Comparison of ENCODE assay signal across 8 cellular contexts in the genomic region with DNA sequence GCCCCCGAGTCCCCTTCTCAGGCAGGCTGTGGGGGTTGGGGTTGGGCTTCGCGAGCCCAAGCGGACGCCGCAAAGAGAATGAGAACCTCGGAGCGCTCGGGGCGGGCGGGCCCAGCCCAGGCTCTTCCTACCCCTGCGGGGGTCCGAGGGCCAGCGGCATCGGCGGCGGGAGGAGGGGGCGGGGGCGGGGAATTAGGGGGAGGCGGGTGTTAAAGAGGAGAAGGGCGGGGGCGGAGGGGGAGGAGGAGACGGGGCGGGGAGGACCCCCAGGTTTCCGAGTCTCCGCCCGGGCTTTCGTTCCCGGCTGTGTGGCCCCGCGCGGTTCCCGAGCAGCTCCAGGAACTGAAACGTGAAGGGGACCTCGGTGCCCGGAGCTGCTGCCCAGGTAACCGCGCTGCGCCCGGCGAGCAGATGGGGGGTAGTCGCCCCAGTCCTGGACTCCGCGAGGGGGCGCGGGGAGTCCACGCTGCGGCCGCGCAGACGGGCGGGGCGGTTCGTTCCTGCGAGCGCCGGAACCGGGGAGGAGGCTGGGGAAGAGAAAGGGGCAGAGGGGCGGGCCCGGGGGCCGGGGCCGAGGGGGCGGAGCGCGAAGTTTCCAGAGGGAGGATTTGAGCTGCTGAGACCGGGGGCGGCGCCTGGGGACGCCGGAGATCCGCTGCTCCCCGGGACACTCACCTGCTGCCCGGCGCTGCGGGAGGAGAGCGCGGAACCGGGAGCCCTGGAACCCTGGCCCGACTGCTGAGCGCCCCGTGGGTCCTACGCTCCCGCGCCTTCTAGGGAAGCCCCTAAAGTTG. TPM values are rescaled to one million over a fixed set of nuclear protein-coding genes. Genes with fewer than 3 reads are reported as not detected.
A peak's percentile ranks its signal among the peaks of the same experiment; 100 is the strongest.
DNase-seq lines count a peak whose midpoint lies in the region; ATAC-seq, FAIRE-seq and TF ChIP-seq lines count a peak whose summit lies in the region.
"Had no signal": no experiment of that assay in that cellular context is flagged by ENCODE, and none has a peak within 500 bp of the region (broad histone marks: within the 10 kb centered on the region; RNA-seq: fewer than 3 reads in every experiment).

No MANE protein-coding gene starts in this region.

- no peak for TF ChIP-seq POLR2A in HCT116 (IDR thresholded peaks at IDR 0.05; ENCODE audit: borderline replicate concordance, extremely low read depth, insufficient read depth, insufficient read length)

- ATAC-seq in HCT116: peak; percentile 88
- ATAC-seq in HG02588 (IDR thresholded peaks at IDR 0.05; ENCODE audit: unreplicated experiment): no peak

- CTCF ChIA-PET in HCT116 (lab: Charles Lee): no interaction called here

- no peaks in the 10 kb centered on the region for H3K9me1 ChIP-seq in keratinocyte (ENCODE audit: control insufficient read depth, extremely low read depth, insufficient read depth, low read length)

- H3K9me2 ChIP-seq in HCT116 (ENCODE audit: insufficient read depth) (no peaks in the 10 kb centered on the region), MM.1S (replicated peaks; ENCODE audit: insufficient read depth, low read length) (no peaks in the 10 kb centered on the region)

- H3K9me3 ChIP-seq in HCT116 (ENCODE audit: control insufficient read depth in 1 of 2, insufficient read depth in 1 of 2, low read depth in 1 of 2, low read length in 2 of 2) (no peaks in the 10 kb centered on the region), keratinocyte (ENCODE audit: control insufficient read depth, low read depth, low read length) (no peaks in the 10 kb centered on the region), MM.1S (replicated peaks; ENCODE audit: insufficient read depth, low read length) (no peaks in the 10 kb centered on the region)

- H3F3A ChIP-seq in MM.1S (ENCODE audit: insufficient read depth, low read length): no peaks in the 10 kb centered on the region

- in situ Hi-C loops in astrocyte of the cerebellum (cut with HindIII; ENCODE audit: low sequenced_read_pairs): no loop called here

- H3K4me2 ChIP-seq in HCT116 (ENCODE audit: low read length) (peak overlapping the region; percentile 62), keratinocyte (ENCODE audit: control insufficient read depth, extremely low read depth, insufficient read depth, low read depth, low read length) (peak overlapping the region; percentile 60), MM.1S (ENCODE audit: low read depth, low read length) (no peak overlapping the region)

- dilution Hi-C loops in keratinocyte (cut with MboI; ENCODE audit: extremely low pct_ligation_motif_present, low sequenced_read_pairs): no loop called here

- H3K4me3 ChIP-seq in HCT116 (replicated peaks in 1 of 2; ENCODE audit: low read depth in 1 of 2, low read length in 2 of 2) (peak overlapping the region; percentile 25 to 42; a peak in 3 of 4 replicates), astrocyte of the cerebellum (ENCODE audit: low read depth, low read length) (peak overlapping the region; percentile 51), keratinocyte (ENCODE audit: control insufficient read depth in 2 of 3, extremely low read depth in 1 of 3, insufficient read depth in 2 of 3, low read depth in 1 of 3, low read length in 3 of 3) (peak overlapping the region; percentile 43 to 53 (median 51)), MM.1S (ENCODE audit: low read length) (no peak overlapping the region)

- H3K36me3 ChIP-seq in HCT116 (ENCODE audit: control insufficient read depth in 1 of 2, insufficient read depth in 2 of 2, low read length in 2 of 2) (no peaks in the 10 kb centered on the region), keratinocyte (ENCODE audit: control insufficient read depth in 2 of 2, extremely low read depth in 1 of 2, insufficient read depth in 2 of 2, low read length in 2 of 2) (no peaks in the 10 kb centered on the region), MM.1S (replicated peaks; ENCODE audit: insufficient read depth, low read length) (no peaks in the 10 kb centered on the region)

- no peak overlapping the region for H3K27ac ChIP-seq in HCT116 (ENCODE audit: low read depth, low read length)
- H3K27ac ChIP-seq in keratinocyte (ENCODE audit: control insufficient read depth, insufficient read depth, low read length): no peak overlapping the region
- no peak overlapping the region for H3K27ac ChIP-seq in MM.1S (ENCODE audit: low read length)

- BruUV-seq in HCT116 (replicated peaks; lab: Mats Ljungman, UMichigan): no TSS peak

- H3K4me1 ChIP-seq in HCT116 (ENCODE audit: control insufficient read depth in 1 of 2, insufficient read depth in 2 of 2, low read length in 2 of 2) (no peaks in the 10 kb centered on the region), keratinocyte (ENCODE audit: control insufficient read depth, extremely low read depth, insufficient read depth, low read length) (peaks cover 11% of the 10 kb centered on the region), MM.1S (ENCODE audit: low read length) (no peaks in the 10 kb centered on the region)

- no peak overlapping the region for H3K9ac ChIP-seq in HCT116 (ENCODE audit: low read length)
- no peak overlapping the region for H3K9ac ChIP-seq in keratinocyte (ENCODE audit: control insufficient read depth, extremely low read depth, insufficient read depth, low read length)
- no peak overlapping the region for H3K9ac ChIP-seq in MM.1S (ENCODE audit: low read length)

- POLR2A ChIA-PET in HCT116 (lab: Charles Lee): no interaction called here

- H2AFZ ChIP-seq in HCT116 (ENCODE audit: low read depth, low read length, poor library complexity, severe bottlenecking): no peak overlapping the region
- H2AFZ ChIP-seq in keratinocyte (ENCODE audit: control insufficient read depth, low read length): no peak overlapping the region
- H2AFZ ChIP-seq in MM.1S (ENCODE audit: low read length): no peak overlapping the region

- no peak for TF ChIP-seq CTCF in HCT116 (IDR thresholded peaks at IDR 0.05 in 2 of 3, conservative IDR thresholded peaks at IDR 0.05 in 1 of 3; ENCODE audit: borderline replicate concordance in 1 of 3, insufficient read depth in 1 of 3, low read depth in 2 of 3, low read length in 2 of 3)
- peak; percentile 7 for TF ChIP-seq CTCF in astrocyte of the cerebellum (IDR thresholded peaks at IDR 0.05; ENCODE audit: low read depth, low read length, missing control alignments)
- peak in 1 of 3 experiments; percentile 36 for TF ChIP-seq CTCF in keratinocyte (optimal IDR thresholded peaks at IDR 0.05 in 1 of 3, IDR thresholded peaks at IDR 0.05 in 1 of 3, conservative IDR thresholded peaks at IDR 0.05 in 1 of 3; ENCODE audit: extremely low read depth in 1 of 3, insufficient read depth in 2 of 3, low read length in 3 of 3)
- TF ChIP-seq CTCF in MM.1S (IDR thresholded peaks at IDR 0.05; ENCODE audit: low read length): no peak

- DNase-seq in HCT116 (ENCODE audit: low read depth, low spot score) (no peak), NCI-H69 (lab: John Stamatoyannopoulos, UW) (peak; percentile 86), astrocyte of the cerebellum (ENCODE audit: low read depth) (no peak), keratinocyte (ENCODE audit: low read depth, low spot score) (no peak), MM.1S (no peak)
- peak; percentile 29 for DNase-seq in stimulated activated CD8-positive, alpha-beta memory T cell treated with anti-CD3 and anti-CD28 coated beads, Interleukin-12 subunit alpha, Interleukin-12 subunit beta, amount 100 ng/mL, for 4 hours (ENCODE audit: low read depth)

- H4K20me1 ChIP-seq in HCT116 (ENCODE audit: insufficient read depth) (no peaks in the 10 kb centered on the region), keratinocyte (ENCODE audit: control insufficient read depth, extremely low read depth, insufficient read depth, low read length) (no peaks in the 10 kb centered on the region), MM.1S (ENCODE audit: insufficient read depth, low read length) (no peaks in the 10 kb centered on the region)

- no peak for FAIRE-seq in keratinocyte (lab: Jason Lieb, UNC)

- intact Hi-C loops in HCT116 (cut with micrococcal nuclease): no loop called here

- H3K79me2 ChIP-seq in HCT116 (ENCODE audit: insufficient read depth, low read length) (no peaks in the 10 kb centered on the region), keratinocyte (ENCODE audit: control insufficient read depth, insufficient read depth, low read length) (no peaks in the 10 kb centered on the region), MM.1S (ENCODE audit: low read length) (no peaks in the 10 kb centered on the region)

- TF ChIP-seq RAD21 in HCT116 (IDR thresholded peaks at IDR 0.05; ENCODE audit: low read depth): no peak; the same call in 1 of the 2 replicates

- RAD21 ChIA-PET in HCT116 (lab: Charles Lee; ENCODE audit: low non-redundant PET in 1 of 2, low total read pairs in 2 of 2, uncharacterized antibody in 2 of 2, unreplicated experiment in 2 of 2): no interaction called here

- H3K27me3 ChIP-seq in HCT116 (ENCODE audit: insufficient read depth, low read length) (peaks cover 5% of the 10 kb centered on the region; the same call in 1 of the 2 replicates), keratinocyte (ENCODE audit: control insufficient read depth, extremely low read depth, insufficient read depth, low read length) (peaks cover 41% of the 10 kb centered on the region), MM.1S (replicated peaks; ENCODE audit: insufficient read depth, low read length) (peaks cover 22% of the 10 kb centered on the region)

TF ChIP-seq in HCT116, 20 proteins besides CTCF, POLR2A, EP300 and RAD21:
- no peak for TF ChIP-seq SIN3A (IDR thresholded peaks at IDR 0.05; ENCODE audit: low read depth)
- no peak for TF ChIP-seq EGR1 (IDR thresholded peaks at IDR 0.05; ENCODE audit: low read depth)

RNA-seq across cellular contexts. Expression of a gene that starts 38.4 kb away (rescaled TPM):
- 0.02 TPM for total RNA-seq in HCT116 (2021; ENCODE audit: unreplicated experiment)
- polyA plus RNA-seq in HCT116 (2012): 0.05 and 0.07 TPM in 2 replicates
- 0.10 to 0.12 TPM in 2 of 3 replicates, not detected in the other for polyA plus RNA-seq in keratinocyte
- not detected for polyA plus RNA-seq in keratinocyte (2011; ENCODE audit: low read depth)
- polyA plus RNA-seq in keratinocyte (2011; cell fraction: cytosol; rRNA removed): 0.05 TPM in 1 of 2 replicates, not detected in the other
- 0.09 and 0.13 TPM in 2 replicates for polyA plus RNA-seq in keratinocyte (2011; cell fraction: nucleus; rRNA removed)
- 0.09 TPM in 1 of 2 replicates, not detected in the other for polyA plus RNA-seq in keratinocyte (2012; ENCODE audit: low replicate concordance)
- polyA minus RNA-seq in keratinocyte: 0.03 to 1.4 TPM in 2 of 3 replicates, not detected in the other
- polyA minus RNA-seq in keratinocyte (2011; cell fraction: cytosol; rRNA and poly(A)+ RNA removed): not detected
- not detected in 2 replicates for polyA minus RNA-seq in keratinocyte (2011; cell fraction: nucleus; rRNA and poly(A)+ RNA removed)
- total RNA-seq: T-helper 2 cell treated with Interferon-gamma antibody and Interleukin-4, amounts not matched to agents 100 ng/mL and 5 ng/mL, for 36 hours had no signal

Comparison
In these comparisons a context has a peak if more than half of its experiments do, and no peak if none do; other contexts are left out.
1. DNase-seq: peak in NCI-H69 (single experiment) and stimulated activated CD8-positive, alpha-beta memory T cell treated with anti-CD3 and anti-CD28 coated beads, Interleukin-12 subunit alpha, Interleukin-12 subunit beta, amount 100 ng/mL, for 4 hours (single experiment); none in HCT116 (single experiment), astrocyte of the cerebellum (single experiment), keratinocyte (single experiment) and MM.1S (single experiment).